Comparison of ENCODE assay signal across 22 cellular contexts in the genomic region with DNA sequence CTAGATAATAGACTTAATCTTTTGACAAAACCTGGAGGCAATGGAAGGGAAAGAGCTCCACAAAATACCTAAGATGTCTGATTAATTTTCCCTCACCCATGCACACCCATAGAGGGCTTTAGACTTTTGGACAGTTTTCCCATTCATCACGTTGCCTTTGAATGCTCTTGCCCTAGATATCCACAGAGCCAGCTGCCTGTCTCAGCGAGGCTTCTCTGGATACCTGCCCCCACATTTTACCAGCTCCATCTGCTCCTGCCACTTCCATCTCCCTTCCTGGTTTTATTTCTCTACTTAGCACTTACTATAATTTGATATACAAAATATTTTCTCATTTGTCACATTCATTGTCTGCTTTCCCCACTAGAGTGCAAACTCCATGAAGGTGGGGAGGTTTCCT.
DNase-seq lines count a peak whose midpoint lies in the region; ATAC-seq, FAIRE-seq and TF ChIP-seq lines count a peak whose summit lies in the region.
"Had no signal": no experiment of that assay in that cellular context is flagged by ENCODE, and none has a peak within 500 bp of the region (broad histone marks: within the 10 kb centered on the region; RNA-seq: fewer than 3 reads in every experiment).

No MANE protein-coding gene starts in this region.

- CTCF ChIA-PET in K562 (lab: Yijun Ruan, JAX; ENCODE audit: low intra/inter-chr PET ratio): no interaction called here

- H3K36me3 ChIP-seq in K562 (ENCODE audit: control insufficient read depth, insufficient read depth, low read length): no peaks in the 10 kb centered on the region
- H3K36me3 ChIP-seq: BLaER1 treated with 17β-estradiol and CSF1 and Interleukin-3, amounts not matched to agents 10 nM and 100 nM had no signal

- POLR2A ChIA-PET in K562 (lab: Yijun Ruan, JAX): no interaction called here

- no peak for TF ChIP-seq CTCF in K562 (IDR thresholded peaks at IDR 0.05 in 2 of 3, conservative IDR thresholded peaks at IDR 0.05 in 1 of 3; ENCODE audit: insufficient read depth in 2 of 3, low read depth in 1 of 3, low read length in 3 of 3)

- H2AFZ ChIP-seq in K562 (ENCODE audit: low read depth, low read length): no peak overlapping the region

- no peak for TF ChIP-seq RAD21 in K562 (CRISPR knock-in tag; conservative IDR thresholded peaks at IDR 0.05 in 1 of 2, IDR thresholded peaks at IDR 0.05 in 1 of 2)

- intact Hi-C loops in K562 (cut with micrococcal nuclease): no loop called here

- H3K4me2 ChIP-seq in K562 (ENCODE audit: insufficient read depth, low read length): no peak overlapping the region
- H3K4me2 ChIP-seq: BLaER1 treated with 17β-estradiol and CSF1 and Interleukin-3, amounts not matched to agents 10 nM and 100 nM had no signal

- H3K79me2 ChIP-seq in K562 (ENCODE audit: control insufficient read depth, insufficient read depth, low read length): no peaks in the 10 kb centered on the region

- TF ChIP-seq EP300 in K562 (IDR thresholded peaks at IDR 0.05; ENCODE audit: low read length): no peak

- peak; percentile 14 for DNase-seq in NCI-H2107 treated with DMSO at 0.1 percent for 48 hours (lab: John Stamatoyannopoulos, UW; ENCODE audit: unreplicated experiment)
- DNase-seq in NCI-H2107 (lab: John Stamatoyannopoulos, UW): no peak
- DNase-seq in G401 (ENCODE audit: low spot score): peak; percentile 93
- DNase-seq in K562 (ENCODE audit: extremely low read depth in 1 of 4, low spot score in 3 of 4): no peak
- peak; percentile 27 for DNase-seq in inferior parietal cortex (ENCODE audit: extremely low spot score)
- no peak for DNase-seq in NCI-H748 (lab: John Stamatoyannopoulos, UW; ENCODE audit: unreplicated experiment)
- no peak for DNase-seq in kidney glomerular epithelial cell (lab: John Stamatoyannopoulos, UW)
- DNase-seq: 8988T; AML-193; Calu3; CD4-positive, CD25-positive, alpha-beta regulatory T cell; DMS153; DMS79 treated with DMSO at 0.1 percent for 48 hours; EL; GDM1; GOT3; H9 had no signal

- in situ Hi-C loops in G401 (cut with HindIII; ENCODE audit: low sequenced_read_pairs) (no loop called here), K562 (cut with MboI) (no loop called here)

- H3K27ac ChIP-seq in K562 (ENCODE audit: extremely low read depth, low read depth, low read length): no peak overlapping the region
- H3K27ac ChIP-seq: BLaER1 treated with 17β-estradiol and CSF1 and Interleukin-3, amounts not matched to agents 10 nM and 100 nM had no signal

- ATAC-seq in K562 (no peak), HG03571 (IDR thresholded peaks at IDR 0.05; ENCODE audit: unreplicated experiment) (no peak)

- no peak for FAIRE-seq in K562 (lab: Jason Lieb, UNC)
- FAIRE-seq: GM19239, HepG2, HTR-8/SVneo had no signal

- H3K9ac ChIP-seq in K562 (ENCODE audit: insufficient read depth in 1 of 2, low read depth in 2 of 2, low read length in 2 of 2): no peak overlapping the region
- H3K9ac ChIP-seq: BLaER1 treated with 17β-estradiol and CSF1 and Interleukin-3, amounts not matched to agents 10 nM and 100 nM had no signal

- peaks cover 10 to 13% of the 10 kb centered on the region in 2 experiments; a peak in 4 of 5 replicates for H3K4me1 ChIP-seq in K562 (replicated peaks in 1 of 2; ENCODE audit: control insufficient read depth in 2 of 2, insufficient read depth in 2 of 2, low read length in 2 of 2)

- H3K4me3 ChIP-seq in K562: no peak overlapping the region
- H3K4me3 ChIP-seq: BLaER1 treated with 17β-estradiol and CSF1 and Interleukin-3, amounts not matched to agents 10 nM and 100 nM had no signal

- no peaks in the 10 kb centered on the region; the same call in 1 of the 2 replicates for H3K9me3 ChIP-seq in K562 (replicated peaks; ENCODE audit: control insufficient read depth, insufficient read depth, low read depth, low read length)
- H3K9me3 ChIP-seq: BLaER1 treated with 17β-estradiol and CSF1 and Interleukin-3, amounts not matched to agents 10 nM and 100 nM had no signal

- H4K20me1 ChIP-seq in K562 (replicated peaks; ENCODE audit: control insufficient read depth, insufficient read depth, low read length): no peaks in the 10 kb centered on the region
- H4K20me1 ChIP-seq: BLaER1 treated with 17β-estradiol and CSF1 and Interleukin-3, amounts not matched to agents 10 nM and 100 nM had no signal

- BruUV-seq in K562 (replicated peaks; lab: Mats Ljungman, UMichigan): no TSS peak

- TF ChIP-seq POLR2A in K562 (conservative IDR thresholded peaks at IDR 0.05): no peak

- H3K27me3 ChIP-seq in K562 (ENCODE audit: control insufficient read depth in 2 of 2, insufficient read depth in 2 of 2, low read length in 2 of 2): no peaks in the 10 kb centered on the region
- H3K27me3 ChIP-seq: BLaER1 treated with 17β-estradiol and CSF1 and Interleukin-3, amounts not matched to agents 10 nM and 100 nM had no signal

- 0% methylated on average over 2 of the region's 2 CpGs for WGBS in K562 (ENCODE audit: insufficient coverage, low coverage, missing lambda C conversion rate)

- no peaks in the 10 kb centered on the region for H3K9me1 ChIP-seq in K562 (ENCODE audit: control insufficient read depth, insufficient read depth, low read length)

TF ChIP-seq in K562, 482 proteins besides CTCF, POLR2A, EP300 and RAD21:
- no peak for TF ChIP-seq HNRNPH1 (optimal IDR thresholded peaks at IDR 0.05; ENCODE audit: low read depth, low read length)
- TF ChIP-seq, protein P1, sequence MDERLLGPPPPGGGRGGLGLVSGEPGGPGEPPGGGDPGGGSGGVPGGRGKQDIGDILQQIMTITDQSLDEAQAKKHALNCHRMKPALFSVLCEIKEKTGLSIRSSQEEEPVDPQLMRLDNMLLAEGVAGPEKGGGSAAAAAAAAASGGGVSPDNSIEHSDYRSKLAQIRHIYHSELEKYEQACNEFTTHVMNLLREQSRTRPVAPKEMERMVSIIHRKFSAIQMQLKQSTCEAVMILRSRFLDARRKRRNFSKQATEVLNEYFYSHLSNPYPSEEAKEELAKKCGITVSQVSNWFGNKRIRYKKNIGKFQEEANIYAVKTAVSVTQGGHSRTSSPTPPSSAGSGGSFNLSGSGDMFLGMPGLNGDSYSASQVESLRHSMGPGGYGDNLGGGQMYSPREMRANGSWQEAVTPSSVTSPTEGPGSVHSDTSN (CRISPR knock-in tag; IDR thresholded peaks at IDR 0.05; ENCODE audit: low read depth): no peak
- TF ChIP-seq, protein P1 (tag; conservative IDR thresholded peaks at IDR 0.05; ENCODE audit: low read depth): 0 out of 2 replicates have a peak, but pooled peaks have one; percentile 10

Comparison
In these comparisons a context has a peak if more than half of its experiments do, and no peak if none do; other contexts are left out.
1. DNase-seq: peak in NCI-H2107 treated with DMSO at 0.1 percent for 48 hours (single experiment), G401 (single experiment) and inferior parietal cortex (single experiment); none in NCI-H2107 (single experiment), K562 (0 of 4), NCI-H748 (single experiment) and kidney glomerular epithelial cell (single experiment).